ENCODE assay signal across 8 cellular contexts in genomic region chr10:32980558-32981468, GRCh38. TPM values are rescaled to one million over a fixed set of nuclear protein-coding genes. Genes with fewer than 3 reads are reported as not detected.
DNase-seq lines count a peak whose midpoint lies in the region; ATAC-seq and TF ChIP-seq lines count a peak whose summit lies in the region.

No MANE protein-coding gene starts in this region.

- peak overlapping the region in 1 of 2 experiments; percentile 11 for H3K14ac ChIP-seq in mesenchymal stem cell (ENCODE audit: low read length in 2 of 2)

- H3K27me3 ChIP-seq in effector memory CD4-positive, alpha-beta T cell (replicated peaks; ENCODE audit: control insufficient read depth, insufficient read depth, low read length, poor library complexity, severe bottlenecking), result no peaks in the 10 kb centered on the region
- no peaks in the 10 kb centered on the region for H3K27me3 ChIP-seq in mesenchymal stem cell (ENCODE audit: control insufficient read depth in 1 of 2, insufficient read depth in 1 of 2, low read length in 2 of 2)

- no peak overlapping the region for H3K23ac ChIP-seq in mesenchymal stem cell (ENCODE audit: low read length in 2 of 2)

- ATAC-seq in GM19397 (IDR thresholded peaks at IDR 0.05; ENCODE audit: unreplicated experiment), result peak; percentile 97
- peak; percentile 98 for ATAC-seq in HG03565 (IDR thresholded peaks at IDR 0.05; ENCODE audit: unreplicated experiment)
- peak; percentile 99 for ATAC-seq in activated CD8-positive, alpha-beta T cell treated with anti-CD3 and anti-CD28 coated beads, Interleukin-2, amount 10 ng/mL, durations not matched to agents 7 days and 5 days

- peak overlapping the region; percentile 84 for H4K91ac ChIP-seq in mesenchymal stem cell (ENCODE audit: low read length)

- H3K36me3 Mint-ChIP-seq in CD14-positive monocyte, result no peaks in the 10 kb centered on the region
- no peaks in the 10 kb centered on the region for H3K36me3 Mint-ChIP-seq in activated CD8-positive, alpha-beta T cell treated with anti-CD3 and anti-CD28 coated beads, Interleukin-2, amount 10 ng/mL, durations not matched to agents 7 days and 5 days (ENCODE audit: low read depth)

- peak overlapping the region; percentile 66 to 81 for H3K4ac ChIP-seq in mesenchymal stem cell (ENCODE audit: low read depth in 1 of 2, low read length in 2 of 2)

- WGBS in mesenchymal stem cell, result 13% methylated on average over 38 of the region's 38 CpGs

- peak overlapping the region; percentile 88 for H4K8ac ChIP-seq in mesenchymal stem cell (ENCODE audit: low read length)

- peak overlapping the region; percentile 91 for H2AK5ac ChIP-seq in mesenchymal stem cell (ENCODE audit: low read length, severe bottlenecking)

- H3K27ac ChIP-seq in effector memory CD4-positive, alpha-beta T cell (ENCODE audit: insufficient read depth, low read length, poor library complexity, severe bottlenecking), result peak overlapping the region; percentile 68
- H3K27ac ChIP-seq in mesenchymal stem cell (ENCODE audit: low read length, poor library complexity, severe bottlenecking), result peak overlapping the region; percentile 99

- POLR2A ChIA-PET in activated CD8-positive, alpha-beta T cell treated with anti-CD3 and anti-CD28 coated beads, Interleukin-2, amount 10 ng/mL, durations not matched to agents 7 days and 5 days (lab: Charles Lee), result interaction anchor here (0.5 to 2.8 kb wide), 13 partner anchors 9 to 602 kb away, joined by 3 to 8 read pairs (median 4); partner anchors contain the start of gene CCDC7

- peak overlapping the region; percentile 93 to 98 (median 97) for H3K27ac Mint-ChIP-seq in CD14-positive monocyte
- peak overlapping the region; percentile 91 for H3K27ac Mint-ChIP-seq in activated CD8-positive, alpha-beta T cell treated with anti-CD3 and anti-CD28 coated beads, Interleukin-2, amount 10 ng/mL, durations not matched to agents 7 days and 5 days

- H3K27me3 Mint-ChIP-seq in CD14-positive monocyte (ENCODE audit: low read depth in 3 of 3), result peaks cover 1 to 7% (median 3%) of the 10 kb centered on the region in 3 donors
- no peaks in the 10 kb centered on the region for H3K27me3 Mint-ChIP-seq in activated CD8-positive, alpha-beta T cell treated with anti-CD3 and anti-CD28 coated beads, Interleukin-2, amount 10 ng/mL, durations not matched to agents 7 days and 5 days (ENCODE audit: low read depth)

- peaks cover 15% of the 10 kb centered on the region for H3K4me1 ChIP-seq in effector memory CD4-positive, alpha-beta T cell (ENCODE audit: control insufficient read depth, insufficient read depth, low read length, poor library complexity, severe bottlenecking)
- H3K4me1 ChIP-seq in mesenchymal stem cell (ENCODE audit: control insufficient read depth, insufficient read depth, low read depth, low read length), result peaks cover 15% of the 10 kb centered on the region

- H3K4me3 ChIP-seq in effector memory CD4-positive, alpha-beta T cell (ENCODE audit: insufficient read depth, low read depth, low read length, poor library complexity, severe bottlenecking), result peak overlapping the region; percentile 48
- peak overlapping the region; percentile 40 to 75 for H3K4me3 ChIP-seq in mesenchymal stem cell (ENCODE audit: insufficient read depth in 1 of 2, low read depth in 1 of 2, low read length in 2 of 2)

- H2BK120ac ChIP-seq in mesenchymal stem cell (ENCODE audit: low read depth, low read length), result peak overlapping the region; percentile 71

- H2BK15ac ChIP-seq in mesenchymal stem cell (ENCODE audit: low read depth, poor library complexity, severe bottlenecking), result peak overlapping the region; percentile 97

- H2BK12ac ChIP-seq in mesenchymal stem cell (ENCODE audit: low read length in 2 of 2), result peak overlapping the region; percentile 82 to 88

- H3K4me2 ChIP-seq in mesenchymal stem cell (ENCODE audit: low read length, poor library complexity, severe bottlenecking), result peak overlapping the region; percentile 65

- peak overlapping the region; percentile 97 for H3K9ac ChIP-seq in mesenchymal stem cell (ENCODE audit: low read length)

- no peaks in the 10 kb centered on the region for H3K36me3 ChIP-seq in effector memory CD4-positive, alpha-beta T cell (ENCODE audit: control insufficient read depth, insufficient read depth, low read length)
- no peaks in the 10 kb centered on the region for H3K36me3 ChIP-seq in mesenchymal stem cell (ENCODE audit: control insufficient read depth in 1 of 2, insufficient read depth in 2 of 2, low read depth in 1 of 2, low read length in 2 of 2)

- peaks cover 0 to 2% (median 0%) of the 10 kb centered on the region in 7 donors for H3K9me3 Mint-ChIP-seq in CD14-positive monocyte
- H3K9me3 Mint-ChIP-seq in activated CD8-positive, alpha-beta T cell treated with anti-CD3 and anti-CD28 coated beads, Interleukin-2, amount 10 ng/mL, durations not matched to agents 7 days and 5 days (ENCODE audit: insufficient read depth), result no peaks in the 10 kb centered on the region

- H3K18ac ChIP-seq in mesenchymal stem cell (ENCODE audit: low read depth in 1 of 2, low read length in 2 of 2), result peak overlapping the region; percentile 74 to 94

- DNase-seq in CD14-positive monocyte (ENCODE audit: low spot score) (peak; percentile 99), NCI-H82 treated with DMSO at 0.1 percent for 48 hours (lab: John Stamatoyannopoulos, UW; ENCODE audit: unreplicated experiment) (peak; percentile 29), mesenchymal stem cell (peak; percentile 99)
- DNase-seq in activated CD8-positive, alpha-beta T cell treated with anti-CD3 and anti-CD28 coated beads, Interleukin-2, amount 10 ng/mL, durations not matched to agents 7 days and 5 days, result peak; percentile 86
- DNase-seq in effector memory CD4-positive, alpha-beta T cell, result peak; percentile 72 to 84 (median 74)
- DNase-seq in stimulated activated CD8-positive, alpha-beta memory T cell treated with anti-CD3 and anti-CD28 coated beads, Interleukin-12 subunit alpha, Interleukin-12 subunit beta, amount 100 ng/mL, for 24 hours (ENCODE audit: extremely low read depth), result peak; percentile 68

- peak overlapping the region; percentile 11 for H2AFZ ChIP-seq in mesenchymal stem cell (ENCODE audit: low read depth, low read length)

- H3K79me1 ChIP-seq in mesenchymal stem cell (replicated peaks; ENCODE audit: low read length, poor library complexity, severe bottlenecking), result no peaks in the 10 kb centered on the region

- H3K4me3 Mint-ChIP-seq in CD14-positive monocyte, result peak overlapping the region; percentile 83 to 98
- H3K4me3 Mint-ChIP-seq in activated CD8-positive, alpha-beta T cell treated with anti-CD3 and anti-CD28 coated beads, Interleukin-2, amount 10 ng/mL, durations not matched to agents 7 days and 5 days, result peak overlapping the region; percentile 81

- no peaks in the 10 kb centered on the region for H3K9me3 ChIP-seq in effector memory CD4-positive, alpha-beta T cell (ENCODE audit: control insufficient read depth, low read length)
- no peaks in the 10 kb centered on the region for H3K9me3 ChIP-seq in mesenchymal stem cell (ENCODE audit: control insufficient read depth, low read length)

- intact Hi-C loops in CD14-positive monocyte (cut with micrococcal nuclease), result loop anchor here in 1 of 2 donors (2.0 to 5.0 kb wide), 3 partner anchors 20 to 34 kb away; no protein-coding TSS in a partner anchor

- CTCF ChIA-PET in activated CD8-positive, alpha-beta T cell treated with anti-CD3 and anti-CD28 coated beads, Interleukin-2, amount 10 ng/mL, durations not matched to agents 7 days and 5 days (lab: Charles Lee), result interaction anchor here (0.7 to 4.2 kb wide), 15 partner anchors 10 to 617 kb away, joined by 3 to 21 read pairs (median 4); partner anchors contain the start of gene CCDC7

- peak overlapping the region; percentile 96 for H2BK5ac ChIP-seq in mesenchymal stem cell (ENCODE audit: low read depth, low read length, poor library complexity, severe bottlenecking)

- TF ChIP-seq CTCF in CD14-positive monocyte (IDR thresholded peaks at IDR 0.05), result no peak

- H3K4me1 Mint-ChIP-seq in CD14-positive monocyte, result peaks cover 44% of the 10 kb centered on the region
- H3K4me1 Mint-ChIP-seq in activated CD8-positive, alpha-beta T cell treated with anti-CD3 and anti-CD28 coated beads, Interleukin-2, amount 10 ng/mL, durations not matched to agents 7 days and 5 days (ENCODE audit: low read depth), result peaks cover 36% of the 10 kb centered on the region

RNA-seq across cellular contexts. Expression of gene ITGB1, which starts 22.8 kb away (rescaled TPM):
- polyA plus RNA-seq in CD14-positive monocyte, result 100 to 1,000 TPM; 127 to 157 TPM
- total RNA-seq in activated CD8-positive, alpha-beta T cell treated with anti-CD3 and anti-CD28 coated beads, Interleukin-2, amount 10 ng/mL, durations not matched to agents 7 days and 5 days, result 10 to 100 TPM; 35.0 to 40.2 TPM
- polyA plus RNA-seq in mesenchymal stem cell (2013, experiment 1 of 2), result 1,059 TPM
- 1,073 TPM for polyA plus RNA-seq in mesenchymal stem cell (2013, experiment 2 of 2)

Comparison
In these comparisons a context has a peak if more than half of its experiments do, and no peak if none do; other contexts are left out.
1. Peak in every context shown above with its lines: DNase-seq, ATAC-seq, H3K4me3 ChIP-seq and H3K27ac ChIP-seq.
2. DNase-seq: peak in every context shown above with its lines; median percentile 99 in CD14-positive monocyte; 99 in mesenchymal stem cell; 86 in activated CD8-positive, alpha-beta T cell treated with anti-CD3 and anti-CD28 coated beads, Interleukin-2, amount 10 ng/mL, durations not matched to agents 7 days and 5 days; 74 in effector memory CD4-positive, alpha-beta T cell; 68 in stimulated activated CD8-positive, alpha-beta memory T cell treated with anti-CD3 and anti-CD28 coated beads, Interleukin-12 subunit alpha, Interleukin-12 subunit beta, amount 100 ng/mL, for 24 hours; 29 in NCI-H82 treated with DMSO at 0.1 percent for 48 hours.